Comparison of ENCODE assay signal across 14 cellular contexts in the genomic region with DNA sequence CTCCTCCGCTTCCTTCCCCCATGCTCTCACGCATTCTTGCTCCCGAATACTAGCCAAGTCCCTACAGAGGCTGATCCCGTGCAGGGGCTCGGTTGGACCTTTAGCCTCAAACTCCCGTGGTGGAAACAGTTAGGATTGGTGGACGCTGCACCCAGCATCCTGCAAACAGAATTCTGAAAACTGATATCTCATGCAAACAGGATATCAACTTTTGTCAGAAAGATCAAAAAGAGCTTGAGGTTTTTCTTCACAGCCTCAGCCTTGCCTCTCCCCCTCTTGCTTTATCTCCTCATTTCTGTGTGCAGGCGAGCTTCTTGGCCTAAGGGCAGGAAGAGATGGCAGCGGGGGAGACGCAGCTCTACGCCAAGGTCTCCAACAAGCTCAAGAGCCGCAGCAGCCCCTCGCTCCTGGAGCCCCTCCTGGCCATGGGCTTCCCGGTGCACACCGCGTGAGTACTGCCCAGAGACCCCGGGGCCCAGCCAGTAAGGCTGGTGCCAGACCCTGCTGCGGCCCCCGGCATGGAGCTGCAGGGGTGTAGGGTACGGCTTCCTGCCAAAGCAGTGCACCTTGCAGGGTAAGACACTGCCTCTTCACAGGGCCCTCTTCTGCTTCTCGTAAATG. TPM values are rescaled to one million over a fixed set of nuclear protein-coding genes. Genes with fewer than 3 reads are reported as not detected.
DNase-seq lines count a peak whose midpoint lies in the region; ATAC-seq, FAIRE-seq and TF ChIP-seq lines count a peak whose summit lies in the region.
"Had no signal": no experiment of that assay in that cellular context is flagged by ENCODE, and none has a peak within 500 bp of the region (broad histone marks: within the 10 kb centered on the region; RNA-seq: fewer than 3 reads in every experiment).

A gene with protein sequence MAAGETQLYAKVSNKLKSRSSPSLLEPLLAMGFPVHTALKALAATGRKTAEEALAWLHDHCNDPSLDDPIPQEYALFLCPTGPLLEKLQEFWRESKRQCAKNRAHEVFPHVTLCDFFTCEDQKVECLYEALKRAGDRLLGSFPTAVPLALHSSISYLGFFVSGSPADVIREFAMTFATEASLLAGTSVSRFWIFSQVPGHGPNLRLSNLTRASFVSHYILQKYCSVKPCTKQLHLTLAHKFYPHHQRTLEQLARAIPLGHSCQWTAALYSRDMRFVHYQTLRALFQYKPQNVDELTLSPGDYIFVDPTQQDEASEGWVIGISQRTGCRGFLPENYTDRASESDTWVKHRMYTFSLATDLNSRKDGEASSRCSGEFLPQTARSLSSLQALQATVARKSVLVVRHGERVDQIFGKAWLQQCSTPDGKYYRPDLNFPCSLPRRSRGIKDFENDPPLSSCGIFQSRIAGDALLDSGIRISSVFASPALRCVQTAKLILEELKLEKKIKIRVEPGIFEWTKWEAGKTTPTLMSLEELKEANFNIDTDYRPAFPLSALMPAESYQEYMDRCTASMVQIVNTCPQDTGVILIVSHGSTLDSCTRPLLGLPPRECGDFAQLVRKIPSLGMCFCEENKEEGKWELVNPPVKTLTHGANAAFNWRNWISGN (plus strand): TSS at position 292 of the 621 bp plus-strand sequence. CDS start 44 bp downstream, at position 336.

- H3K9ac ChIP-seq in kidney (ENCODE audit: low read length in 2 of 2), result no peak within 1 kb of the TSS

- H3K4me3 Mint-ChIP-seq in GM23338 (no peak within 1 kb of the TSS), neural crest cell (no peak within 1 kb of the TSS), WTC11 (no peak within 1 kb of the TSS)

- H3K9me3 ChIP-seq in kidney (ENCODE audit: control insufficient read depth in 1 of 2, low read length in 2 of 2), result peaks cover 0 to 10% of the 10 kb centered on the region in 2 donors

- no peaks in the 10 kb centered on the region for H4K20me1 ChIP-seq in GM23338 (replicated peaks; ENCODE audit: insufficient read depth)

- CTCF ChIA-PET in WTC11 (lab: Charles Lee), result interaction anchor here (0.9 to 1.6 kb wide), 4 partner anchors 13 to 142 kb away, joined by 3 to 7 read pairs (median 4); no protein-coding TSS in a partner anchor

- H3K4me3 ChIP-seq in GM23338 (no peak within 1 kb of the TSS), kidney (ENCODE audit: low read length in 2 of 2) (no peak within 1 kb of the TSS)

- DNase-seq in GM23338 (ENCODE audit: low spot score) (no peak), T-helper 9 cell (peak; percentile 34), neural crest cell (ENCODE audit: low read depth, low spot score) (no peak), kidney (no peak), WTC11 (ENCODE audit: low spot score) (no peak), NCI-H82 (lab: John Stamatoyannopoulos, UW) (no peak)
- DNase-seq in activated naive CD4-positive, alpha-beta T cell treated with anti-CD3 and anti-CD28 coated beads, Interleukin-2, amount 50 U/mL, for 72 hours (ENCODE audit: low spot score in 2 of 2), result peak in 1 of 2 donors; percentile 33
- DNase-seq: caudate nucleus, NCI-H187 treated with DMSO at 0.1 percent for 48 hours had no signal

- H3K27me3 Mint-ChIP-seq in GM23338 (ENCODE audit: insufficient read depth, low read depth, poor library complexity), result peaks cover 1% of the 10 kb centered on the region
- no peaks in the 10 kb centered on the region for H3K27me3 Mint-ChIP-seq in neural crest cell (ENCODE audit: low read depth)
- H3K27me3 Mint-ChIP-seq in WTC11 (ENCODE audit: low read depth), result 0 out of 2 replicates have a peak, but pooled peaks cover 3% of the 10 kb centered on the region

- TF ChIP-seq CTCF in GM23338 (conservative IDR thresholded peaks at IDR 0.05; ENCODE audit: low read depth in 2 of 2) (no peak), neural crest cell (conservative IDR thresholded peaks at IDR 0.05) (no peak), kidney (IDR thresholded peaks at IDR 0.05; ENCODE audit: borderline replicate concordance, extremely low read depth, insufficient read depth) (no peak), WTC11 (IDR thresholded peaks at IDR 0.05) (no peak)

- no peaks in the 10 kb centered on the region for H3K4me1 ChIP-seq in GM23338 (ENCODE audit: insufficient read depth)
- H3K4me1 ChIP-seq in kidney (ENCODE audit: control insufficient read depth in 1 of 2, insufficient read depth in 1 of 2, low read depth in 1 of 2, low read length in 2 of 2), result no peaks in the 10 kb centered on the region

- intact Hi-C loops in kidney (cut with DNase I), result no loop called here

- H3K9me3 Mint-ChIP-seq in GM23338 (peaks cover 5% of the 10 kb centered on the region; the same call in 1 of the 3 replicates), neural crest cell (no peaks in the 10 kb centered on the region), WTC11 (peaks cover 10% of the 10 kb centered on the region)
- H3K9me3 Mint-ChIP-seq in activated naive CD4-positive, alpha-beta T cell treated with anti-CD3 and anti-CD28 coated beads, Interleukin-2, amount 50 U/mL, for 72 hours, result peaks cover 9% of the 10 kb centered on the region in 2 donors

- ATAC-seq in GM23338 (no peak; the same call in 2 of the 3 replicates), GM21390 (IDR thresholded peaks at IDR 0.05; ENCODE audit: unreplicated experiment) (no peak), WTC11 (no peak)
- peak; percentile 29 to 59 for ATAC-seq in activated naive CD4-positive, alpha-beta T cell treated with anti-CD3 and anti-CD28 coated beads, Interleukin-2, amount 50 U/mL, for 72 hours

- H3K27me3 ChIP-seq in GM23338 (ENCODE audit: insufficient read depth), result no peaks in the 10 kb centered on the region

- POLR2A ChIA-PET in WTC11 (lab: Charles Lee), result interaction anchor here (0.7 kb wide), 1 partner anchor 417 kb away, joined by 3 read pairs; no protein-coding TSS in a partner anchor

- H3K36me3 ChIP-seq in GM23338 (ENCODE audit: insufficient read depth) (no peaks in the 10 kb centered on the region), kidney (ENCODE audit: control insufficient read depth in 1 of 2, insufficient read depth in 2 of 2, low read length in 2 of 2) (no peaks in the 10 kb centered on the region)

- FAIRE-seq in kidney (lab: Jason Lieb, UNC), result no peak
- FAIRE-seq: GM12891, HTR-8/SVneo had no signal

- H3K79me2 ChIP-seq in GM23338 (replicated peaks; ENCODE audit: insufficient read depth), result no peaks in the 10 kb centered on the region

- H3K36me3 Mint-ChIP-seq in GM23338 (ENCODE audit: low read depth) (no peaks in the 10 kb centered on the region; the same call in 1 of the 3 replicates), neural crest cell (ENCODE audit: low read depth) (no peaks in the 10 kb centered on the region), WTC11 (peaks cover 7% of the 10 kb centered on the region)
- H3K36me3 Mint-ChIP-seq in activated naive CD4-positive, alpha-beta T cell treated with anti-CD3 and anti-CD28 coated beads, Interleukin-2, amount 50 U/mL, for 72 hours, result peaks cover 40 to 57% of the 10 kb centered on the region in 2 donors

- H3K27ac Mint-ChIP-seq in GM23338 (no peak within 1 kb of the TSS; the same call in 1 of the 2 replicates), neural crest cell (ENCODE audit: unreplicated experiment) (peak within 1 kb of the TSS; percentile 86), WTC11 (no peak within 1 kb of the TSS)
- peak within 1 kb of the TSS; percentile 86 to 95 for H3K27ac Mint-ChIP-seq in activated naive CD4-positive, alpha-beta T cell treated with anti-CD3 and anti-CD28 coated beads, Interleukin-2, amount 50 U/mL, for 72 hours

- no peak within 1 kb of the TSS for H3K27ac ChIP-seq in GM23338 (ENCODE audit: low read depth)
- no peak within 1 kb of the TSS for H3K27ac ChIP-seq in kidney (ENCODE audit: low read depth in 2 of 2, low read length in 2 of 2)

- H3K4me1 Mint-ChIP-seq in GM23338 (peaks cover 2% of the 10 kb centered on the region; the same call in 2 of the 3 replicates), neural crest cell (peaks cover 18% of the 10 kb centered on the region), WTC11 (no peaks in the 10 kb centered on the region)

- no peaks in the 10 kb centered on the region for H3F3A ChIP-seq in GM23338 (replicated peaks; ENCODE audit: low read depth)

- 0 out of 2 replicates have a peak within 1 kb of the TSS, but pooled peaks have one; percentile 28 for H2AFZ ChIP-seq in GM23338

- 0 out of 2 replicates have a peak, but pooled peaks cover 3% of the 10 kb centered on the region for H3K9me2 ChIP-seq in GM23338 (ENCODE audit: insufficient read depth)

- no peak within 1 kb of the TSS for H3K4me2 ChIP-seq in GM23338

TF ChIP-seq in GM23338, 12 proteins besides CTCF, POLR2A, EP300 and RAD21 (continues in another document):
- TF ChIP-seq ZNF114 (CRISPR knock-in tag; IDR thresholded peaks at IDR 0.05), result no peak
- TF ChIP-seq POLR2AphosphoS5 (IDR thresholded peaks at IDR 0.05; ENCODE audit: low read depth), result no peak
- TF ChIP-seq NANOG (IDR thresholded peaks at IDR 0.05; ENCODE audit: borderline replicate concordance), result no peak
- TF ChIP-seq JUNB (IDR thresholded peaks at IDR 0.05; ENCODE audit: unreplicated experiment), result no peak
- no peak for TF ChIP-seq ZNF331 (CRISPR knock-in tag; IDR thresholded peaks at IDR 0.05; ENCODE audit: low read depth)
- no peak for TF ChIP-seq STAT1 (IDR thresholded peaks at IDR 0.05; ENCODE audit: unreplicated experiment)
- TF ChIP-seq EZH2phosphoT487 (IDR thresholded peaks at IDR 0.05; ENCODE audit: unreplicated experiment), result no peak

TF ChIP-seq in WTC11, 78 proteins besides CTCF, POLR2A, EP300 and RAD21 (continues in another document):
- TF ChIP-seq RELA (CRISPR knock-in tag; IDR thresholded peaks at IDR 0.05; ENCODE audit: borderline replicate concordance) (no peak), HMGA2 (CRISPR knock-in tag; IDR thresholded peaks at IDR 0.05) (no peak), TEAD1 (CRISPR knock-in tag; IDR thresholded peaks at IDR 0.05) (no peak), CREM (CRISPR knock-in tag; IDR thresholded peaks at IDR 0.05) (no peak)
- TF ChIP-seq, protein P1, sequence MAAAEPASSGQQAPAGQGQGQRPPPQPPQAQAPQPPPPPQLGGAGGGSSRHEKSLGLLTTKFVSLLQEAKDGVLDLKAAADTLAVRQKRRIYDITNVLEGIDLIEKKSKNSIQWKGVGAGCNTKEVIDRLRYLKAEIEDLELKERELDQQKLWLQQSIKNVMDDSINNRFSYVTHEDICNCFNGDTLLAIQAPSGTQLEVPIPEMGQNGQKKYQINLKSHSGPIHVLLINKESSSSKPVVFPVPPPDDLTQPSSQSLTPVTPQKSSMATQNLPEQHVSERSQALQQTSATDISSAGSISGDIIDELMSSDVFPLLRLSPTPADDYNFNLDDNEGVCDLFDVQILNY (CRISPR knock-in tag; IDR thresholded peaks at IDR 0.05), result no peak
- TF ChIP-seq, protein P2, sequence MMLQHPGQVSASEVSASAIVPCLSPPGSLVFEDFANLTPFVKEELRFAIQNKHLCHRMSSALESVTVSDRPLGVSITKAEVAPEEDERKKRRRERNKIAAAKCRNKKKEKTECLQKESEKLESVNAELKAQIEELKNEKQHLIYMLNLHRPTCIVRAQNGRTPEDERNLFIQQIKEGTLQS (CRISPR knock-in tag; conservative IDR thresholded peaks at IDR 0.05), result no peak

RNA-seq across cellular contexts. Expression of the gene that starts here (rescaled TPM):
- total RNA-seq in GM23338 (2014; rRNA removed; shearing (Covaris generic)), result not detected in 2 replicates
- polyA plus RNA-seq in GM23338 (2016; fragmentation: Nextera tagmentation; extraction: Ambion mirVana) (not detected in 2 replicates), kidney (ENCODE audit: insufficient read depth, low read depth, low replicate concordance) (not detected)
- 10 to 100 TPM; 13.0 to 51.9 TPM for total RNA-seq in activated naive CD4-positive, alpha-beta T cell treated with anti-CD3 and anti-CD28 coated beads, Interleukin-2, amount 50 U/mL, for 72 hours
- total RNA-seq in neural crest cell (not detected in 2 replicates), kidney (2.7 TPM), WTC11 (2021) (0.09 TPM in 1 of 3 replicates, not detected in the others)
- total RNA-seq: fibroblast of villous mesenchyme, osteocyte had no signal

Comparison
In these comparisons a context has a peak if more than half of its experiments do, and no peak if none do; other contexts are left out.
1. ATAC-seq: peak in activated naive CD4-positive, alpha-beta T cell treated with anti-CD3 and anti-CD28 coated beads, Interleukin-2, amount 50 U/mL, for 72 hours (2 of 2); none in GM23338 (single experiment), GM21390 (single experiment) and WTC11 (single experiment).
2. H3K27ac Mint-ChIP-seq: peak in activated naive CD4-positive, alpha-beta T cell treated with anti-CD3 and anti-CD28 coated beads, Interleukin-2, amount 50 U/mL, for 72 hours (2 of 2) and neural crest cell (single experiment); none in GM23338 (single experiment) and WTC11 (single experiment).